In the genomic region with DNA sequence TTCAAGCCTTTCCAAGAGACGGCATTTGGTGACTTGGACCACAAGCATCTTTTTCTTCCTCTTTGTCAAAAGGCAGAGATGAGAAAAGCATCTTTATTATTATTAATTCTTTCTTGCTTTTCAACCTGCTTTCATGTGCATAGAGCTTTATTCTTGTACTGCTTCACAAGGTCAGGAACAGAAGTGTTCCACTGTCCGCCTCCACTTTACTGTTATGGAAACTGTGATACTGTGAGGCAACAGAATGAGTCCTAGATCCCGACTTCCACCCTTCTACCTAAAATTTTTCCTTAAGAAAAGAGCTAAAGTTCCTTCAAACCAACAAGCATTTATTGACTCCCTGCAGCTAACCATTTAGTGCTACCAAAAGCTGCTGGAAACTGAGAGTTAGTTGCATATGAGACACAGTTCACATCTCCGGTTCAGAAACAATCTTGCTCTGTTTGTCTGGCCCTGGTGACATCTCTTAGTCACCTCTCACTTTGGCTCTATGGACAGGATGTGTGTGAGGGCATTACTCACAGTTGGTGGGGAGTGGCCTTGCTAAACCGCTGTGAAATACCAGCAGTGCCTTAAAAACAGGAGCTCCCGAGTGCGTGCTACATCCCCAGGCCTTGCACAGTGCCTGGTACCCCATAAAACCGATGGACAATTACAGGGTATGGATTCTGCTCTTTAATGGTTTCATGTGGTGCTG, we compare ENCODE assay signal across 9 cellular contexts.
A peak's percentile ranks its signal among the peaks of the same experiment; 100 is the strongest.
DNase-seq lines count a peak whose midpoint lies in the region; TF ChIP-seq lines count a peak whose summit lies in the region.
"Had no signal": no experiment of that assay in that cellular context is flagged by ENCODE, and none has a peak within 500 bp of the region (broad histone marks: within the 10 kb centered on the region; RNA-seq: fewer than 3 reads in every experiment).

No MANE protein-coding gene starts in this region.

- H3K36me3 Mint-ChIP-seq in CD8-positive, alpha-beta memory T cell, result no peaks in the 10 kb centered on the region

- no peaks in the 10 kb centered on the region for H3K9me3 ChIP-seq in mesodermal cell (ENCODE audit: control insufficient read depth, low read length)
- H3K9me3 ChIP-seq in CD8-positive, alpha-beta memory T cell (ENCODE audit: low read length), result no peaks in the 10 kb centered on the region

- H3K27me3 Mint-ChIP-seq in CD8-positive, alpha-beta memory T cell, result peaks cover 0 to 3% of the 10 kb centered on the region in 2 donors

- H3K4me1 Mint-ChIP-seq in CD8-positive, alpha-beta memory T cell, result no peaks in the 10 kb centered on the region

- peak overlapping the region; percentile 39 for H3K27ac ChIP-seq in mesodermal cell (ENCODE audit: low read depth, low read length, severe bottlenecking)
- no peak overlapping the region for H3K27ac ChIP-seq in CD8-positive, alpha-beta memory T cell (ENCODE audit: low read depth, low read length)

- TF ChIP-seq POLR2A in NB4 (IDR thresholded peaks at IDR 0.05; ENCODE audit: extremely low read depth, insufficient read length), result no peak

- H3K4me3 Mint-ChIP-seq in CD8-positive, alpha-beta memory T cell, result no peak overlapping the region

- H3K27ac Mint-ChIP-seq in CD8-positive, alpha-beta memory T cell, result no peak overlapping the region

- CTCF ChIA-PET in CD8-positive, alpha-beta memory T cell (lab: Charles Lee), result no interaction called here

- DNase-seq in Caki2 (ENCODE audit: low read depth) (peak; percentile 67), NB4 (ENCODE audit: low read depth) (peak; percentile 36), cardiac fibroblast (ENCODE audit: low read depth in 2 of 2) (peak; percentile 75 to 93), cerebellar nuclear complex (lab: John Stamatoyannopoulos, UW) (no peak), DMS 273 treated with DMSO at 0.1 percent for 48 hours (lab: John Stamatoyannopoulos, UW) (no peak)
- DNase-seq in activated CD8-positive, alpha-beta memory T cell treated with anti-CD3 and anti-CD28 coated beads, Interleukin-2, amount 50 U/mL, for 4 hours, result no peak
- DNase-seq in CD8-positive, alpha-beta memory T cell, result no peak
- DNase-seq: NCI-H510A had no signal

- in situ Hi-C loops in Caki2 (cut with HindIII; ENCODE audit: low pct_unique_long_range_greater_than_20kb, low sequenced_read_pairs), result no loop called here

- TF ChIP-seq CTCF in NB4 (IDR thresholded peaks at IDR 0.05; ENCODE audit: low read depth, low read length), result no peak
- TF ChIP-seq CTCF in cardiac fibroblast (IDR thresholded peaks at IDR 0.05; ENCODE audit: low read depth, low read length), result no peak

- H3K4me1 ChIP-seq in mesodermal cell (ENCODE audit: control insufficient read depth, insufficient read depth, low read length, poor library complexity, severe bottlenecking), result peaks cover 43% of the 10 kb centered on the region
- no peaks in the 10 kb centered on the region for H3K4me1 ChIP-seq in CD8-positive, alpha-beta memory T cell (ENCODE audit: insufficient read depth, low read length)

- H3K4me3 ChIP-seq in NB4 (ENCODE audit: low read depth, low read length) (no peak overlapping the region), cardiac fibroblast (replicated peaks in 1 of 2; ENCODE audit: low read depth in 2 of 2, low read length in 2 of 2) (no peak overlapping the region), mesodermal cell (ENCODE audit: extremely low read depth, insufficient read depth, low read length, poor library complexity, severe bottlenecking) (no peak overlapping the region)
- no peak overlapping the region for H3K4me3 ChIP-seq in CD8-positive, alpha-beta memory T cell (ENCODE audit: low read length)

- H3K36me3 ChIP-seq in mesodermal cell (ENCODE audit: control insufficient read depth, insufficient read depth, low read length), result peaks cover 3% of the 10 kb centered on the region
- H3K36me3 ChIP-seq in CD8-positive, alpha-beta memory T cell (ENCODE audit: insufficient read depth, low read length), result no peaks in the 10 kb centered on the region

- 56 to 88% methylated on average over 5 of the region's 8 CpGs for WGBS in mesodermal cell (ENCODE audit: insufficient coverage in 2 of 2), 2 experiments

- no peaks in the 10 kb centered on the region for H3K9me3 Mint-ChIP-seq in CD8-positive, alpha-beta memory T cell

- POLR2A ChIA-PET in CD8-positive, alpha-beta memory T cell (lab: Charles Lee), result no interaction called here

- H3K27me3 ChIP-seq in CD8-positive, alpha-beta memory T cell (ENCODE audit: insufficient read depth, low read length, poor library complexity, severe bottlenecking), result no peaks in the 10 kb centered on the region

Comparison
In these comparisons a context has a peak if more than half of its experiments do, and no peak if none do; other contexts are left out.
1. DNase-seq: peak in Caki2 (single experiment), NB4 (single experiment) and cardiac fibroblast (2 of 2); none in cerebellar nuclear complex (0 of 2), activated CD8-positive, alpha-beta memory T cell treated with anti-CD3 and anti-CD28 coated beads, Interleukin-2, amount 50 U/mL, for 4 hours (single experiment), DMS 273 treated with DMSO at 0.1 percent for 48 hours (single experiment) and CD8-positive, alpha-beta memory T cell (0 of 5).